ENCODE assay signal across 11 cellular contexts in genomic region chr2:74831693-74832530, GRCh38. TPM values are rescaled to one million over a fixed set of nuclear protein-coding genes. Genes with fewer than 3 reads are reported as not detected.
DNase-seq lines count a peak whose midpoint lies in the region; ATAC-seq and TF ChIP-seq lines count a peak whose summit lies in the region.
"Had no signal": no experiment of that assay in that cellular context is flagged by ENCODE, and none has a peak within 500 bp of the region (broad histone marks: within the 10 kb centered on the region; RNA-seq: fewer than 3 reads in every experiment).

No MANE protein-coding gene starts in this region.

- H3K9me2 ChIP-seq in PC-3 (replicated peaks; ENCODE audit: low read length) = no peaks in the 10 kb centered on the region

- H3K36me3 ChIP-seq in PC-3 (ENCODE audit: low read depth, low read length) = no peaks in the 10 kb centered on the region
- no peaks in the 10 kb centered on the region for H3K36me3 ChIP-seq in endodermal cell (ENCODE audit: control insufficient read depth, insufficient read depth, low read length)

- peaks cover 11% of the 10 kb centered on the region for H4K20me1 ChIP-seq in PC-3 (ENCODE audit: low read length)

- H3K4me3 ChIP-seq in PC-3 (ENCODE audit: low read length) (no peak overlapping the region), endodermal cell (ENCODE audit: low read length) (no peak overlapping the region)

- peaks cover 14% of the 10 kb centered on the region for H3K27me3 Mint-ChIP-seq in endodermal cell (ENCODE audit: insufficient read depth)

- H3K4me1 Mint-ChIP-seq in endodermal cell = peaks cover 14% of the 10 kb centered on the region

- WGBS in endodermal cell (ENCODE audit: insufficient coverage in 1 of 2, insufficient read length in 1 of 2), 2 experiments = 82 to 89% methylated on average over 6 to 7 of the region's 7 CpGs

- TF ChIP-seq CTCF in PC-3 (conservative IDR thresholded peaks at IDR 0.05; ENCODE audit: low read depth, low read length) (no peak), GM20000 (IDR thresholded peaks at IDR 0.05; ENCODE audit: extremely low read depth, missing control alignments) (no peak), endodermal cell (conservative IDR thresholded peaks at IDR 0.05) (no peak)

- H3K27ac ChIP-seq in PC-3 (ENCODE audit: low read length) (peak overlapping the region; percentile 33), epithelial cell of prostate (peak overlapping the region; percentile 78), endodermal cell (ENCODE audit: low read depth, low read length) (no peak overlapping the region)

- no peaks in the 10 kb centered on the region for H3K9me3 Mint-ChIP-seq in endodermal cell

- H3K9me3 ChIP-seq in PC-3 (ENCODE audit: low read length) (no peaks in the 10 kb centered on the region), endodermal cell (ENCODE audit: control insufficient read depth, low read length) (no peaks in the 10 kb centered on the region)

- H3K36me3 Mint-ChIP-seq in endodermal cell (ENCODE audit: low read depth) = no peaks in the 10 kb centered on the region

- H3K4me2 ChIP-seq in PC-3 (ENCODE audit: low read length) = peak overlapping the region; percentile 38

- ATAC-seq in PC-3 = peak; percentile 18
- ATAC-seq in GM18858 (IDR thresholded peaks at IDR 0.05; ENCODE audit: unreplicated experiment) = no peak

- BruUV-seq in PC-3 (replicated peaks; lab: Mats Ljungman, UMichigan) = no TSS peak

- DNase-seq in A172 (ENCODE audit: low spot score) (peak; percentile 65), EL (peak; percentile 73), PC-3 (peak; percentile 73), epithelial cell of prostate (ENCODE audit: low read depth, low spot score) (no peak), GM20000 (ENCODE audit: low spot score) (no peak), GM19238 (ENCODE audit: insufficient read length, low spot score) (no peak), endodermal cell (no peak)
- DNase-seq: COR-L47, H7, NCI-H1694 had no signal

- CTCF ChIA-PET in PC-3 (lab: Charles Lee) = no interaction called here

- no peaks in the 10 kb centered on the region for H3F3A ChIP-seq in PC-3 (ENCODE audit: low read length, unreplicated experiment)

- H3K4me1 ChIP-seq in PC-3 (ENCODE audit: insufficient read depth, low read length) (peaks cover 31% of the 10 kb centered on the region), endodermal cell (ENCODE audit: control insufficient read depth, insufficient read depth, low read length) (peaks cover under 1% of the 10 kb centered on the region)

- no peak overlapping the region for H3K4me3 Mint-ChIP-seq in endodermal cell

- H3K27me3 ChIP-seq in PC-3 (ENCODE audit: low read length) = no peaks in the 10 kb centered on the region
- peaks cover 4% of the 10 kb centered on the region for H3K27me3 ChIP-seq in endodermal cell (ENCODE audit: control insufficient read depth, insufficient read depth, low read length, poor library complexity, severe bottlenecking)

- no peak overlapping the region for H2AFZ ChIP-seq in PC-3 (ENCODE audit: low read length)

- no peak overlapping the region for H3K9ac ChIP-seq in PC-3 (ENCODE audit: low read length)
- no peak overlapping the region for H3K9ac ChIP-seq in endodermal cell (ENCODE audit: extremely low read depth, low read length, poor library complexity, severe bottlenecking)

- no peak overlapping the region for H3K27ac Mint-ChIP-seq in endodermal cell

- POLR2A ChIA-PET in PC-3 (lab: Charles Lee; ENCODE audit: unreplicated experiment) = no interaction called here

- intact Hi-C loops in PC-3 (cut with micrococcal nuclease) = no loop called here

- H3K79me2 ChIP-seq in PC-3 (ENCODE audit: low read length) = peaks cover 30% of the 10 kb centered on the region

RNA-seq across cellular contexts. Expression of gene HK2, which starts 2.0 kb away (rescaled TPM):
- total RNA-seq in A172 (2014; rRNA removed; shearing (Covaris generic)) = 0.09 and 1.0 TPM in 2 replicates
- total RNA-seq in PC-3 (2014; rRNA removed) (43.8 and 55.2 TPM in 2 replicates), endodermal cell (10 to 100 TPM; 21.5 to 31.5 TPM)
- 40.0 TPM for polyA plus RNA-seq in endodermal cell (2013, experiment 1 of 2)
- polyA plus RNA-seq in endodermal cell (2013, experiment 2 of 2) = 31.2 TPM

Comparison
In these comparisons a context has a peak if more than half of its experiments do, and no peak if none do; other contexts are left out.
1. DNase-seq: peak in A172 (single experiment), EL (single experiment) and PC-3 (single experiment); none in epithelial cell of prostate (single experiment), GM20000 (single experiment), GM19238 (single experiment) and endodermal cell (single experiment).
2. RNA of gene HK2, which starts 2.0 kb away (total RNA-seq): 43.8 to 55.2 TPM in PC-3 and 21.5 to 31.5 TPM in endodermal cell; 0.09 to 1.0 TPM in A172; every median in the first group is over 10 times any median in the second.